26 cellular contexts compared by ENCODE assay signal in the genomic region with DNA sequence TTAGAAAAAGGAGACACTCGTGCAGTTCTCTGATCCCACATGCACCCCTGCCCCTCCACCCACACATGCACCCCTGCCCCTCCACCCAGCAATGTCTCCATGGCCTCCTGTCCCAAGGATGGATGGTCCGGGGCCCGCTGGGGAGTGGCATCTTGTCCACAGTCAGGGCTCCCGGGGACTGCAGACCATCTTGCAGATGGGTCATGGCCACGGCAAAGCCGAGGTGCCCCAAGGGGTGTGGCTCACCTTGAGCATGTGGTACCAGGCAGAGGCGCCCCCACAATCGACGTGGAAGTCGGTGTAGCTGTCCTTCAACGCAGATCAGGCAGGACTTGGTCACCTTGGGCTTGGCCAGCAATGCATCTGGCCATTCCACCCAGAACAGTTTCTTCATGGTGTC.
"Had no signal": no experiment of that assay in that cellular context is flagged by ENCODE, and none has a peak within 500 bp of the region (broad histone marks: within the 10 kb centered on the region; RNA-seq: fewer than 3 reads in every experiment).

No MANE protein-coding gene starts in this region.

- H3K27me3 ChIP-seq: colonic mucosa, esophagus squamous epithelium, gastrocnemius medialis, heart left ventricle, hepatocyte had no signal

- H3K36me3 ChIP-seq: colonic mucosa, esophagus squamous epithelium, gastrocnemius medialis, heart left ventricle, left ventricle myocardium inferior, lower lobe of right lung had no signal

- ATAC-seq: effector memory CD8-positive, alpha-beta T cell; esophagus mucosa; gastrocnemius medialis; heart left ventricle; left colon; lower lobe of right lung had no signal

- H3K27ac ChIP-seq: colonic mucosa, epithelial cell of prostate, esophagus squamous epithelium, gastrocnemius medialis, heart left ventricle, hepatocyte, left ventricle myocardium inferior, lower lobe of right lung had no signal

- H3K4me3 ChIP-seq: colonic mucosa, esophagus squamous epithelium, gastrocnemius medialis, heart left ventricle, hepatocyte, left ventricle myocardium inferior, lower lobe of right lung had no signal

- H3K4me3 Mint-ChIP-seq: dendritic cell treated with granulocyte-macrophage colony-stimulating factor and Interleukin-4, amounts not matched to agents 40 ng/mL and 50 ng/mL, for 4 days; effector memory CD8-positive, alpha-beta T cell; endodermal cell; immature natural killer cell had no signal

- H3K27me3 Mint-ChIP-seq: dendritic cell treated with granulocyte-macrophage colony-stimulating factor and Interleukin-4, amounts not matched to agents 40 ng/mL and 50 ng/mL, for 4 days; effector memory CD8-positive, alpha-beta T cell had no signal

- H3K4me1 ChIP-seq: colonic mucosa, esophagus squamous epithelium, gastrocnemius medialis, heart left ventricle, left ventricle myocardium inferior, lower lobe of right lung had no signal

- DNase-seq: cerebellar nuclear complex; colonic mucosa; cortex of kidney; effector CD8-positive, alpha-beta T cell; effector memory CD8-positive, alpha-beta T cell; endodermal cell; erythroblast; esophagus squamous epithelium; foreskin fibroblast; foreskin melanocyte; gastrocnemius medialis; hypothalamus; immature natural killer cell; islet precursor cell; kidney; kidney glomerular epithelial cell; left colon; left ventricle myocardium inferior; lower lobe of right lung; mesenchymal stem cell; midbrain had no signal

- H3K36me3 Mint-ChIP-seq: immature natural killer cell had no signal

- H3K9me3 ChIP-seq: colonic mucosa, gastrocnemius medialis, left ventricle myocardium inferior, lower lobe of right lung had no signal

- H3K9me3 Mint-ChIP-seq: effector memory CD8-positive, alpha-beta T cell had no signal

- H3K4me1 Mint-ChIP-seq: endodermal cell, immature natural killer cell had no signal
